Comparison of ENCODE assay signal across 18 cellular contexts in the genomic region with DNA sequence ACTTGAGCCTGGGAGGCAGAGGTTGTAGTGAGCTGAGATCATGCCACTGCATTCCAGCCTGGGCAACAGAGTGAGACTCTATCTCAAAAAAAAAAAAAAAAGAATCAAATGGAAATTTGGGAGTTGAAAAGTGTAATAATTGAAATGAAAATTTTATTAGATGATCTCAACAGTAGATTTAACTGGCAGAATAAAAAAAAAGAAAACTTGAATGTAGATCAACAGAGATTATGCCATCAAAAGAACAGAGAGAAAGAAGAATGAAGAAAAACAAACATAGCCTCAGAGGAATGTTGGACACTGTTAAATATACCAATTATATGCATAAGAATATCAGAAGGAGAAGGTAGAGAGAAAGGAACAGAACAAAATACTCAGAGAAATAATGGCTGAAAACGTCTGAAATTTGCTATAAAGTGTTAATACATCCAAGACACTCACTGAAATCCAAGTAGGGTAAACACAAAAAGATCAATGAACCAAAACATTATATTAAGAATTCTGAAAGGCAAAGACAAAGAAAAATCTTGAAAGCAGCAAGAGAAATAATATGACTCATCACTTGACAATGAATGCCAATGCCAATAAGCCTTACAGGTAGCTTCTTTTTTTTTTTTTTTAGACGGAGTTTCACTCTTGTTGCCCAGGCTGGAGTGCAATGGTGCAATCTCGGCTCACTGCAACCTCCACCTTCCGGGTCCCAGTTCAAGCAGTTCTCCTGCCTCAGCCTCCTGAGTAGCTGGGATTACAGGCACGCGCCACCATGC. TPM values are rescaled to one million over a fixed set of nuclear protein-coding genes. Genes with fewer than 3 reads are reported as not detected.
A peak's percentile ranks its signal among the peaks of the same experiment; 100 is the strongest.
DNase-seq lines count a peak whose midpoint lies in the region; ATAC-seq, FAIRE-seq and TF ChIP-seq lines count a peak whose summit lies in the region.
"Had no signal": no experiment of that assay in that cellular context is flagged by ENCODE, and none has a peak within 500 bp of the region (broad histone marks: within the 10 kb centered on the region; RNA-seq: fewer than 3 reads in every experiment).

No MANE protein-coding gene starts in this region.

- H3K4me1 Mint-ChIP-seq in stimulated activated memory B cell treated with anti-CD40 and anti-IgM and Interleukin-4, amounts not matched to agents 10 μg/mL and 1 μg/mL and 100 μg/mL, for 72 hours = peaks cover 10% of the 10 kb centered on the region

- TF ChIP-seq EP300 in A549 (IDR thresholded peaks at IDR 0.05) = no peak

- peaks cover 4% of the 10 kb centered on the region for H3F3A ChIP-seq in PC-3 (ENCODE audit: low read length, unreplicated experiment)

- H3K9ac ChIP-seq in PC-3 (ENCODE audit: low read length) = no peak overlapping the region

- H3K4me2 ChIP-seq in A549 = no peak overlapping the region
- no peak overlapping the region for H3K4me2 ChIP-seq in PC-3 (ENCODE audit: low read length)

- H3K4me1 ChIP-seq in A549 (no peaks in the 10 kb centered on the region), PC-3 (ENCODE audit: insufficient read depth, low read length) (no peaks in the 10 kb centered on the region)
- H3K4me1 ChIP-seq: Caco-2, Peyer's patch had no signal

- H3K27ac ChIP-seq in A549 = no peak overlapping the region
- no peak overlapping the region for H3K27ac ChIP-seq in PC-3 (ENCODE audit: low read length)
- H3K27ac ChIP-seq in epithelial cell of prostate = peak overlapping the region; percentile 63
- H3K27ac ChIP-seq: Peyer's patch had no signal

- no peaks in the 10 kb centered on the region; the same call in 2 of the 3 replicates for H3K9me3 ChIP-seq in A549
- no peaks in the 10 kb centered on the region for H3K9me3 ChIP-seq in PC-3 (ENCODE audit: low read length)
- H3K9me3 ChIP-seq: Caco-2, Peyer's patch had no signal

- H3K4me3 ChIP-seq in A549 (no peak overlapping the region), PC-3 (ENCODE audit: low read length) (no peak overlapping the region)
- H3K4me3 ChIP-seq: Peyer's patch had no signal

- POLR2A ChIA-PET in A549 (lab: Yijun Ruan, JAX) (no interaction called here), PC-3 (lab: Charles Lee; ENCODE audit: unreplicated experiment) (no interaction called here)

- no peaks in the 10 kb centered on the region for H3K36me3 ChIP-seq in PC-3 (ENCODE audit: low read depth, low read length)
- H3K36me3 ChIP-seq: Peyer's patch had no signal

- no peak for FAIRE-seq in A549 (lab: Jason Lieb, UNC)

- H3K27me3 ChIP-seq in PC-3 (ENCODE audit: low read length) = no peaks in the 10 kb centered on the region
- H3K27me3 ChIP-seq: Peyer's patch had no signal

- no peak overlapping the region for H2AFZ ChIP-seq in PC-3 (ENCODE audit: low read length)

- TF ChIP-seq RAD21 in A549 (conservative IDR thresholded peaks at IDR 0.05 in 1 of 2, IDR thresholded peaks at IDR 0.05 in 1 of 2) = no peak

- H3K9me2 ChIP-seq in PC-3 (replicated peaks; ENCODE audit: low read length) = no peaks in the 10 kb centered on the region

- intact Hi-C loops in PC-3 (cut with micrococcal nuclease) = no loop called here

- peaks cover 6% of the 10 kb centered on the region for H3K27me3 Mint-ChIP-seq in stimulated activated memory B cell treated with anti-CD40 and anti-IgM and Interleukin-4, amounts not matched to agents 10 μg/mL and 1 μg/mL and 100 μg/mL, for 72 hours

- H4K20me1 ChIP-seq in PC-3 (ENCODE audit: low read length) = no peaks in the 10 kb centered on the region

- H3K27ac Mint-ChIP-seq in stimulated activated memory B cell treated with anti-CD40 and anti-IgM and Interleukin-4, amounts not matched to agents 10 μg/mL and 1 μg/mL and 100 μg/mL, for 72 hours = no peak overlapping the region

- no peak for TF ChIP-seq CTCF in A549 (IDR thresholded peaks at IDR 0.05)
- no peak for TF ChIP-seq CTCF in PC-3 (conservative IDR thresholded peaks at IDR 0.05; ENCODE audit: low read depth, low read length)
- TF ChIP-seq CTCF in GM10266 (IDR thresholded peaks at IDR 0.05; ENCODE audit: control insufficient read depth, insufficient read depth, low read depth, missing control alignments) = no peak

- no peak overlapping the region for H3K4me3 Mint-ChIP-seq in stimulated activated memory B cell treated with anti-CD40 and anti-IgM and Interleukin-4, amounts not matched to agents 10 μg/mL and 1 μg/mL and 100 μg/mL, for 72 hours

- TF ChIP-seq POLR2A in A549 (IDR thresholded peaks at IDR 0.05; ENCODE audit: low read length) = no peak

- WGBS in A549 (ENCODE audit: missing lambda C conversion rate) = 51% methylated on average over 6 of the region's 6 CpGs

- ATAC-seq in A549 (no peak), PC-3 (peak; percentile 24; the same call in 1 of the 2 replicates)
- no peak for ATAC-seq in stimulated activated memory B cell treated with anti-CD40 and anti-IgM and Interleukin-4, amounts not matched to agents 10 μg/mL and 1 μg/mL and 100 μg/mL, for 72 hours

- no TSS peak for BruUV-seq in PC-3 (replicated peaks; lab: Mats Ljungman, UMichigan)

- DNase-seq in A549 (ENCODE audit: low read depth in 1 of 2, low spot score in 1 of 2) (no peak), ELR (ENCODE audit: low read depth) (peak; percentile 27), PC-3 (peak; percentile 63), epithelial cell of prostate (ENCODE audit: low read depth, low spot score) (no peak), midbrain (lab: John Stamatoyannopoulos, UW) (no peak), GM10266 (ENCODE audit: extremely low spot score) (no peak)
- DNase-seq: AML-193, Caco-2, DMS79 treated with DMSO at 0.1 percent for 48 hours, GDM1, H7, NCI-H1092 treated with DMSO at 0.1 percent for 48 hours, NCI-H1694, NCI-H446 treated with DMSO at 0.1 percent for 48 hours, NCI-H774, Peyer's patch, SHP77 treated with DMSO at 0.1 percent for 48 hours had no signal

- peaks cover 5% of the 10 kb centered on the region for H3K9me3 Mint-ChIP-seq in stimulated activated memory B cell treated with anti-CD40 and anti-IgM and Interleukin-4, amounts not matched to agents 10 μg/mL and 1 μg/mL and 100 μg/mL, for 72 hours

- H3K36me3 Mint-ChIP-seq in stimulated activated memory B cell treated with anti-CD40 and anti-IgM and Interleukin-4, amounts not matched to agents 10 μg/mL and 1 μg/mL and 100 μg/mL, for 72 hours = peaks cover 6% of the 10 kb centered on the region

- H3K79me2 ChIP-seq in PC-3 (ENCODE audit: low read length) = no peaks in the 10 kb centered on the region

- CTCF ChIA-PET in A549 (lab: Yijun Ruan, JAX) (no interaction called here), PC-3 (lab: Charles Lee) (interaction anchor here (0.6 to 0.7 kb wide), 2 partner anchors 52 to 156 kb away, joined by 3 read pairs; no protein-coding TSS in a partner anchor)

TF ChIP-seq in A549, 52 proteins besides CTCF, POLR2A, EP300 and RAD21:
- TF ChIP-seq FOSL2 (IDR thresholded peaks at IDR 0.05) = no peak
- TF ChIP-seq FOSL2 (CRISPR knock-in tag; IDR thresholded peaks at IDR 0.05) = peak; percentile 47
- TF ChIP-seq FOXS1 (CRISPR knock-in tag; IDR thresholded peaks at IDR 0.05) = no peak

RNA-seq across cellular contexts. Expression of gene ELP6, which starts 14.6 kb away (rescaled TPM):
- 40.0 and 42.0 TPM in 2 replicates for polyA plus RNA-seq in A549 (2011; rRNA removed)
- polyA plus RNA-seq in A549 (2012; cell fraction: cytosol; rRNA removed) = 46.8 and 53.3 TPM in 2 replicates
- 44.1 and 49.1 TPM in 2 replicates for polyA plus RNA-seq in A549 (2012; cell fraction: nucleus; rRNA removed)
- 36.3 to 39.4 TPM (median 36.5 TPM) in 3 replicates for polyA plus RNA-seq in A549 (2017; fragmentation: RNase III; extraction: RNeasy Plus Mini Kit Qiagen cat#74134 plus additional on column Dnase treatment)
- polyA minus RNA-seq in A549 (2011; rRNA and poly(A)+ RNA removed) = 32.0 and 39.3 TPM in 2 replicates
- 64.5 and 97.9 TPM in 2 replicates for total RNA-seq in PC-3 (2014; rRNA removed)

RNA-seq across cellular contexts. Expression of gene CSPG5, which starts 50.5 kb away (rescaled TPM):
- polyA plus RNA-seq in A549 (2011; rRNA removed) (0.14 and 0.38 TPM in 2 replicates), A549 (2017; fragmentation: RNase III; extraction: RNeasy Plus Mini Kit Qiagen cat#74134 plus additional on column Dnase treatment) (0.93 to 1.1 TPM (median 1.1 TPM) in 3 replicates)
- polyA plus RNA-seq in A549 (2012; cell fraction: cytosol; rRNA removed) = 0.42 and 0.78 TPM in 2 replicates
- polyA plus RNA-seq in A549 (2012; cell fraction: nucleus; rRNA removed) = 0.65 and 0.75 TPM in 2 replicates
- polyA minus RNA-seq in A549 (2011; rRNA and poly(A)+ RNA removed) = 0.08 and 0.44 TPM in 2 replicates
- 0.66 and 1.2 TPM in 2 replicates for total RNA-seq in PC-3 (2014; rRNA removed)

RNA-seq across cellular contexts. Expression of gene SCAP, which starts 52.4 kb away (rescaled TPM):
- polyA plus RNA-seq in A549 (2011; rRNA removed) = 12.9 and 27.2 TPM in 2 replicates
- 18.4 and 25.7 TPM in 2 replicates for polyA plus RNA-seq in A549 (2012; cell fraction: cytosol; rRNA removed)
- polyA plus RNA-seq in A549 (2012; cell fraction: nucleus; rRNA removed) = 61.7 and 69.0 TPM in 2 replicates
- polyA plus RNA-seq in A549 (2017; fragmentation: RNase III; extraction: RNeasy Plus Mini Kit Qiagen cat#74134 plus additional on column Dnase treatment) = 21.9 to 25.9 TPM (median 24.8 TPM) in 3 replicates
- polyA minus RNA-seq in A549 (2011; rRNA and poly(A)+ RNA removed) = 51.9 and 56.4 TPM in 2 replicates
- 84.7 and 95.6 TPM in 2 replicates for total RNA-seq in PC-3 (2014; rRNA removed)

Comparison
In these comparisons a context has a peak if more than half of its experiments do, and no peak if none do; other contexts are left out.
1. DNase-seq: peak in ELR (single experiment) and PC-3 (single experiment); none in A549 (0 of 2), epithelial cell of prostate (single experiment), midbrain (single experiment) and GM10266 (single experiment).